13 cellular contexts compared by ENCODE assay signal in the genomic region with DNA sequence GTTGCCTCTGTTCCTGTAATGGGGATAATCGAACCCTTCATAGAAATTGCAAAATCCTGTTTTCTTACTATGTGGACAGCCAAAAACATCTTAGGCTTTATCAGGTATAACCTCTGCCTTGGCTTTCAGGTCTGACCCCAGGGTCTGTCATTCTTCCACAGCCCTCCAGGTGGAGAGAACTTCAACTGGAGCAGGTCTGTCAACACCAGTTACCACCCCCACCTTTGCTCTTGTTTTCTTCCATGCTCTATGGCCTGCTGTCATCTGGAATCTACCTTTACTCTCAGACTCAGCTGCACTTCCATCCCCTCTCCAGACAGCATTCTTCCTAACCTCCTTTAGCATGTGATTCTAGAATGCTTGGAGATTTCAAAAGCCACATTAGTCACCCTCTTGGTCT. TPM values are rescaled to one million over a fixed set of nuclear protein-coding genes. Genes with fewer than 3 reads are reported as not detected.
DNase-seq lines count a peak whose midpoint lies in the region; ATAC-seq, FAIRE-seq and TF ChIP-seq lines count a peak whose summit lies in the region.
"Had no signal": no experiment of that assay in that cellular context is flagged by ENCODE, and none has a peak within 500 bp of the region (broad histone marks: within the 10 kb centered on the region; RNA-seq: fewer than 3 reads in every experiment).

No MANE protein-coding gene starts in this region.

- H3K9me3 ChIP-seq in keratinocyte (ENCODE audit: control insufficient read depth, low read depth, low read length): no peaks in the 10 kb centered on the region
- no peaks in the 10 kb centered on the region for H3K9me3 ChIP-seq in right cardiac atrium (ENCODE audit: control insufficient read depth, low read length)
- H3K9me3 ChIP-seq in tibial artery: no peaks in the 10 kb centered on the region

- WGBS in right cardiac atrium: 87% methylated on average over 1 of the region's 1 CpG

- no peaks in the 10 kb centered on the region for H3K79me2 ChIP-seq in keratinocyte (ENCODE audit: control insufficient read depth, insufficient read depth, low read length)

- peak in 2 of 3 experiments; percentile 10 to 11 for TF ChIP-seq CTCF in keratinocyte (optimal IDR thresholded peaks at IDR 0.05 in 1 of 3, IDR thresholded peaks at IDR 0.05 in 1 of 3, conservative IDR thresholded peaks at IDR 0.05 in 1 of 3; ENCODE audit: extremely low read depth in 1 of 3, insufficient read depth in 2 of 3, low read length in 3 of 3)
- no peak for TF ChIP-seq CTCF in tibial artery (IDR thresholded peaks at IDR 0.05)

- no peak for FAIRE-seq in keratinocyte (lab: Jason Lieb, UNC)
- FAIRE-seq: islet of Langerhans had no signal

- intact Hi-C loops in right cardiac atrium (cut with DNase I) (no loop called here), tibial artery (cut with DNase I; ENCODE audit: low total_unique reads) (no loop called here)

- H3K4me1 ChIP-seq in keratinocyte (ENCODE audit: control insufficient read depth, extremely low read depth, insufficient read depth, low read length): no peaks in the 10 kb centered on the region
- H3K4me1 ChIP-seq in right cardiac atrium (ENCODE audit: control insufficient read depth, insufficient read depth, low read length): no peaks in the 10 kb centered on the region
- no peaks in the 10 kb centered on the region for H3K4me1 ChIP-seq in tibial artery

- no peaks in the 10 kb centered on the region for H4K20me1 ChIP-seq in keratinocyte (ENCODE audit: control insufficient read depth, extremely low read depth, insufficient read depth, low read length)

- H3K4me3 ChIP-seq in keratinocyte (ENCODE audit: control insufficient read depth in 2 of 3, extremely low read depth in 1 of 3, insufficient read depth in 2 of 3, low read depth in 1 of 3, low read length in 3 of 3) (no peak overlapping the region), right cardiac atrium (ENCODE audit: low read length) (no peak overlapping the region), tibial artery (no peak overlapping the region)

- no peaks in the 10 kb centered on the region for H3K9me1 ChIP-seq in keratinocyte (ENCODE audit: control insufficient read depth, extremely low read depth, insufficient read depth, low read length)

- no peak overlapping the region for H2AFZ ChIP-seq in keratinocyte (ENCODE audit: control insufficient read depth, low read length)

- peaks cover 0 to 1% of the 10 kb centered on the region in 2 experiments for H3K36me3 ChIP-seq in keratinocyte (ENCODE audit: control insufficient read depth in 2 of 2, extremely low read depth in 1 of 2, insufficient read depth in 2 of 2, low read length in 2 of 2)
- no peaks in the 10 kb centered on the region for H3K36me3 ChIP-seq in tibial artery

- ATAC-seq in HG03432 (IDR thresholded peaks at IDR 0.05; ENCODE audit: unreplicated experiment) (no peak), right cardiac atrium (no peak)
- ATAC-seq: esophagus mucosa had no signal

- no peak overlapping the region for H3K4me2 ChIP-seq in keratinocyte (ENCODE audit: control insufficient read depth, extremely low read depth, insufficient read depth, low read depth, low read length)

- DNase-seq in DMS 273 (lab: John Stamatoyannopoulos, UW; ENCODE audit: unreplicated experiment) (peak; percentile 95), HT-29 (ENCODE audit: low spot score) (peak; percentile 42), amniotic epithelial cell (ENCODE audit: low read depth) (peak; percentile 55), keratinocyte (ENCODE audit: low read depth, low spot score) (no peak), NCI-H748 (lab: John Stamatoyannopoulos, UW; ENCODE audit: unreplicated experiment) (no peak), right cardiac atrium (no peak), tibial artery (no peak)
- DNase-seq: NCI-H1417 treated with DMSO at 0.1 percent for 48 hours had no signal

- H3K27me3 ChIP-seq in keratinocyte (ENCODE audit: control insufficient read depth, extremely low read depth, insufficient read depth, low read length) (no peaks in the 10 kb centered on the region), right cardiac atrium (ENCODE audit: control insufficient read depth, insufficient read depth) (no peaks in the 10 kb centered on the region), tibial artery (no peaks in the 10 kb centered on the region)

- H3K27ac ChIP-seq in keratinocyte (ENCODE audit: control insufficient read depth, insufficient read depth, low read length): no peak overlapping the region
- no peak overlapping the region for H3K27ac ChIP-seq in right cardiac atrium (ENCODE audit: low read length)
- no peak overlapping the region for H3K27ac ChIP-seq in tibial artery

- H3K9ac ChIP-seq in keratinocyte (ENCODE audit: control insufficient read depth, extremely low read depth, insufficient read depth, low read length): no peak overlapping the region

- dilution Hi-C loops in keratinocyte (cut with MboI; ENCODE audit: extremely low pct_ligation_motif_present, low sequenced_read_pairs): no loop called here

RNA-seq across cellular contexts. Expression of a gene that starts 10.4 kb away (rescaled TPM):
- total RNA-seq in HT-29 (2014; rRNA removed; shearing (Covaris generic)): 0.13 TPM in 1 of 2 replicates, not detected in the other
- 0.11 to 0.45 TPM (median 0.38 TPM) in 3 replicates for polyA plus RNA-seq in keratinocyte
- polyA plus RNA-seq in keratinocyte (2011; ENCODE audit: low read depth): 1.8 TPM
- 0.27 and 0.38 TPM in 2 replicates for polyA plus RNA-seq in keratinocyte (2011; cell fraction: cytosol; rRNA removed)
- polyA plus RNA-seq in keratinocyte (2011; cell fraction: nucleus; rRNA removed): 0.61 and 0.65 TPM in 2 replicates
- 0.18 and 1.6 TPM in 2 replicates for polyA plus RNA-seq in keratinocyte (2012; ENCODE audit: low replicate concordance)
- polyA minus RNA-seq in keratinocyte: 0.19 to 0.92 TPM in 2 of 3 replicates, not detected in the other
- polyA minus RNA-seq in keratinocyte (2011; cell fraction: cytosol; rRNA and poly(A)+ RNA removed): not detected
- 0.42 TPM in 1 of 2 replicates, not detected in the other for polyA minus RNA-seq in keratinocyte (2011; cell fraction: nucleus; rRNA and poly(A)+ RNA removed)
- not detected for total RNA-seq in right cardiac atrium
- polyA plus RNA-seq in right cardiac atrium: 0.07 TPM
- total RNA-seq: CD8-positive, alpha-beta memory T cell had no signal
- polyA plus RNA-seq: CD8-positive, alpha-beta memory T cell; urinary bladder had no signal

RNA-seq across cellular contexts. Expression of a gene that starts 18.6 kb away (rescaled TPM):
- total RNA-seq in HT-29 (2014; rRNA removed; shearing (Covaris generic)): 15.0 and 15.3 TPM in 2 replicates
- polyA plus RNA-seq in keratinocyte (22.4 to 39.9 TPM (median 23.9 TPM) in 3 replicates), right cardiac atrium (4.9 TPM)
- polyA plus RNA-seq in keratinocyte (2011; ENCODE audit: low read depth): 29.6 TPM
- polyA plus RNA-seq in keratinocyte (2011; cell fraction: cytosol; rRNA removed): 22.3 and 40.8 TPM in 2 replicates
- 11.5 and 14.7 TPM in 2 replicates for polyA plus RNA-seq in keratinocyte (2011; cell fraction: nucleus; rRNA removed)
- 16.3 and 23.2 TPM in 2 replicates for polyA plus RNA-seq in keratinocyte (2012; ENCODE audit: low replicate concordance)
- 6.0 to 25.8 TPM (median 16.8 TPM) in 3 replicates for polyA minus RNA-seq in keratinocyte
- polyA minus RNA-seq in keratinocyte (2011; cell fraction: cytosol; rRNA and poly(A)+ RNA removed): 11.5 TPM
- polyA minus RNA-seq in keratinocyte (2011; cell fraction: nucleus; rRNA and poly(A)+ RNA removed): 5.4 and 7.0 TPM in 2 replicates
- 10 to 100 TPM in 3 of 4 donors, 1 to 10 TPM in 1; 5.3 to 14.0 (median 11.4) TPM for total RNA-seq in right cardiac atrium

RNA-seq across cellular contexts. Expression of a gene that starts 32.2 kb away (rescaled TPM):
- 2.3 and 4.3 TPM in 2 replicates for total RNA-seq in HT-29 (2014; rRNA removed; shearing (Covaris generic))
- polyA plus RNA-seq in keratinocyte (28.8 to 37.8 TPM (median 29.0 TPM) in 3 replicates), right cardiac atrium (12.5 TPM)
- polyA plus RNA-seq in keratinocyte (2011; ENCODE audit: low read depth): 38.0 TPM
- polyA plus RNA-seq in keratinocyte (2011; cell fraction: cytosol; rRNA removed): 35.0 and 69.4 TPM in 2 replicates
- 31.2 and 39.3 TPM in 2 replicates for polyA plus RNA-seq in keratinocyte (2011; cell fraction: nucleus; rRNA removed)
- 36.9 and 63.5 TPM in 2 replicates for polyA plus RNA-seq in keratinocyte (2012; ENCODE audit: low replicate concordance)
- polyA minus RNA-seq in keratinocyte: 7.8 to 24.3 TPM (median 14.8 TPM) in 3 replicates
- 17.5 TPM for polyA minus RNA-seq in keratinocyte (2011; cell fraction: cytosol; rRNA and poly(A)+ RNA removed)
- polyA minus RNA-seq in keratinocyte (2011; cell fraction: nucleus; rRNA and poly(A)+ RNA removed): 9.5 and 20.6 TPM in 2 replicates
- 10 to 100 TPM; 16.2 to 21.8 (median 18.7) TPM for total RNA-seq in right cardiac atrium

RNA-seq across cellular contexts. Expression of a gene that starts 49.9 kb away (rescaled TPM):
- total RNA-seq in HT-29 (2014; rRNA removed; shearing (Covaris generic)): 8.5 and 12.3 TPM in 2 replicates
- polyA plus RNA-seq in keratinocyte: 5.4 to 9.2 TPM (median 7.9 TPM) in 3 replicates
- 11.6 TPM for polyA plus RNA-seq in keratinocyte (2011; ENCODE audit: low read depth)
- polyA plus RNA-seq in keratinocyte (2011; cell fraction: cytosol; rRNA removed): 7.2 and 7.3 TPM in 2 replicates
- polyA plus RNA-seq in keratinocyte (2011; cell fraction: nucleus; rRNA removed): 10.9 and 16.2 TPM in 2 replicates
- 12.8 and 29.6 TPM in 2 replicates for polyA plus RNA-seq in keratinocyte (2012; ENCODE audit: low replicate concordance)
- 3.2 to 4.3 TPM (median 4.2 TPM) in 3 replicates for polyA minus RNA-seq in keratinocyte
- polyA minus RNA-seq in keratinocyte (2011; cell fraction: cytosol; rRNA and poly(A)+ RNA removed): 2.9 TPM
- 2.5 and 4.7 TPM in 2 replicates for polyA minus RNA-seq in keratinocyte (2011; cell fraction: nucleus; rRNA and poly(A)+ RNA removed)
- total RNA-seq in right cardiac atrium: under 1 TPM in 3 of 4 donors, not detected in 1; 0.24 to 0.39 (median 0.29) TPM
- 0.23 TPM for polyA plus RNA-seq in right cardiac atrium
- total RNA-seq: CD8-positive, alpha-beta memory T cell had no signal
- polyA plus RNA-seq: CD8-positive, alpha-beta memory T cell had no signal

Comparison
In these comparisons a context has a peak if more than half of its experiments do, and no peak if none do; other contexts are left out.
1. DNase-seq: peak in DMS 273 (single experiment), HT-29 (single experiment) and amniotic epithelial cell (single experiment); none in keratinocyte (single experiment), NCI-H748 (single experiment), right cardiac atrium (0 of 3) and tibial artery (0 of 2).
2. CTCF ChIP-seq: peak in keratinocyte (2 of 3); none in tibial artery (0 of 2).